Comparison of ENCODE assay signal across 8 cellular contexts in genomic region chr10:11036424-11037011, GRCh38. TPM values are rescaled to one million over a fixed set of nuclear protein-coding genes. Genes with fewer than 3 reads are reported as not detected.
DNase-seq lines count a peak whose midpoint lies in the region; ATAC-seq and TF ChIP-seq lines count a peak whose summit lies in the region.

No MANE protein-coding gene starts in this region.

- H3K4me1 ChIP-seq in NT2/D1 (ENCODE audit: insufficient read depth, insufficient read length): no peaks in the 10 kb centered on the region
- H3K4me1 ChIP-seq in prostate gland (replicated peaks): no peaks in the 10 kb centered on the region

- peak; percentile 15 for DNase-seq in NT2/D1 (ENCODE audit: low read depth, low spot score)
- DNase-seq in fibroblast of mammary gland (ENCODE audit: low read depth): peak; percentile 78
- DNase-seq in prostate gland (ENCODE audit: low spot score): peak; percentile 13
- DNase-seq in HUDEP-2 (lab: John Stamatoyannopoulos, UW; ENCODE audit: unreplicated experiment in 76 of 76): no peak
- no peak for DNase-seq in stimulated activated CD4-positive, alpha-beta T cell treated with anti-CD3 and anti-CD28 coated beads, Interleukin-15, amount 100 ng/mL, for 24 hours
- no peak for DNase-seq in activated CD4-positive, alpha-beta T cell treated with anti-CD3 and anti-CD28 coated beads, Interleukin-2, amount 50 U/mL, for 1 hour

- H3K27me3 ChIP-seq in NT2/D1 (ENCODE audit: insufficient read depth, insufficient read length): no peaks in the 10 kb centered on the region
- no peaks in the 10 kb centered on the region for H3K27me3 ChIP-seq in prostate gland (replicated peaks; ENCODE audit: insufficient read depth)

- no peaks in the 10 kb centered on the region for H3K36me3 ChIP-seq in NT2/D1 (ENCODE audit: insufficient read depth, insufficient read length, low read length)
- H3K36me3 ChIP-seq in prostate gland: no peaks in the 10 kb centered on the region

- H3K9me3 ChIP-seq in NT2/D1 (ENCODE audit: insufficient read depth, low read length) (no peaks in the 10 kb centered on the region), prostate gland (no peaks in the 10 kb centered on the region)

- H3K27ac ChIP-seq in prostate gland: no peak overlapping the region

- no peak overlapping the region for H3K9ac ChIP-seq in NT2/D1 (ENCODE audit: insufficient read length, low read depth)

- WGBS in prostate gland: 75% methylated on average over 5 of the region's 5 CpGs

- no peak for ATAC-seq in GM19463 (IDR thresholded peaks at IDR 0.05; ENCODE audit: unreplicated experiment)

- no peak for TF ChIP-seq POLR2A in prostate gland (IDR thresholded peaks at IDR 0.05)

- H3K4me3 ChIP-seq in NT2/D1 (ENCODE audit: insufficient read length, low read depth) (no peak overlapping the region), fibroblast of mammary gland (ENCODE audit: control insufficient read depth, low read depth, low read length) (no peak overlapping the region), prostate gland (no peak overlapping the region)

- peak; percentile 35 for TF ChIP-seq CTCF in GM12873 (IDR thresholded peaks at IDR 0.05; ENCODE audit: insufficient read depth, low read depth, low read length, missing control alignments)
- peak; percentile 76 for TF ChIP-seq CTCF in fibroblast of mammary gland (conservative IDR thresholded peaks at IDR 0.05; ENCODE audit: control insufficient read depth, insufficient read depth, low read depth, low read length)
- TF ChIP-seq CTCF in prostate gland (IDR thresholded peaks at IDR 0.05): peak; percentile 13 to 58 (median 54)

- intact Hi-C loops in prostate gland (cut with DNase I): loop anchor here (5.0 kb wide), 1 partner anchor 1684 kb away; no protein-coding TSS in a partner anchor

RNA-seq across cellular contexts. Expression of gene CELF2, which starts 18.8 kb away (rescaled TPM):
- 10 to 100 TPM; 19.2 to 43.2 TPM for total RNA-seq in prostate gland

Comparison
In these comparisons a context has a peak if more than half of its experiments do, and no peak if none do; other contexts are left out.
1. DNase-seq: peak in NT2/D1 (single experiment), fibroblast of mammary gland (single experiment) and prostate gland (single experiment); none in HUDEP-2 (0 of 76), stimulated activated CD4-positive, alpha-beta T cell treated with anti-CD3 and anti-CD28 coated beads, Interleukin-15, amount 100 ng/mL, for 24 hours (single experiment) and activated CD4-positive, alpha-beta T cell treated with anti-CD3 and anti-CD28 coated beads, Interleukin-2, amount 50 U/mL, for 1 hour (single experiment).
2. Peak in every context shown above with its lines, with median percentiles within 50 percentile points of each other: CTCF ChIP-seq.